ENCODE assay signal across 11 cellular contexts in genomic region chr7:27242046-27242579, GRCh38. TPM values are rescaled to one million over a fixed set of nuclear protein-coding genes. Genes with fewer than 3 reads are reported as not detected.
DNase-seq lines count a peak whose midpoint lies in the region; ATAC-seq, FAIRE-seq and TF ChIP-seq lines count a peak whose summit lies in the region.
"Had no signal": no experiment of that assay in that cellular context is flagged by ENCODE, and none has a peak within 500 bp of the region (broad histone marks: within the 10 kb centered on the region; RNA-seq: fewer than 3 reads in every experiment).

No MANE protein-coding gene starts in this region.

- peak overlapping the region; percentile 75 for H3K4me2 ChIP-seq in A549

- TF ChIP-seq EP300 in A549 (IDR thresholded peaks at IDR 0.05), result no peak

- H3K4me1 Mint-ChIP-seq in CD4-positive, alpha-beta memory T cell, result peaks cover 12 to 52% (median 32%) of the 10 kb centered on the region in 4 donors
- H3K4me1 Mint-ChIP-seq in activated naive CD8-positive, alpha-beta T cell treated with anti-CD3 and anti-CD28 coated beads, Interleukin-2, amount 50 U/mL, for 24 hours, result peaks cover 15% of the 10 kb centered on the region
- peaks cover 61% of the 10 kb centered on the region for H3K4me1 Mint-ChIP-seq in nephron progenitor cell

- H3K4me1 ChIP-seq in A549, result 0 out of 3 replicates have a peak, but pooled peaks cover 2% of the 10 kb centered on the region
- peaks cover 9% of the 10 kb centered on the region for H3K4me1 ChIP-seq in CD4-positive, alpha-beta memory T cell (ENCODE audit: insufficient read depth, low read length)

- no peak for TF ChIP-seq POLR2A in A549 (IDR thresholded peaks at IDR 0.05; ENCODE audit: low read length)

- H3K27ac ChIP-seq in A549, result no peak overlapping the region
- no peak overlapping the region for H3K27ac ChIP-seq in CD4-positive, alpha-beta memory T cell (ENCODE audit: low read depth, low read length)
- H3K27ac ChIP-seq: Peyer's patch had no signal

- H3K4me3 Mint-ChIP-seq in CD4-positive, alpha-beta memory T cell, result peak overlapping the region in 7 of 8 donors; percentile 46 to 79 (median 69)
- peak overlapping the region; percentile 67 for H3K4me3 Mint-ChIP-seq in activated naive CD8-positive, alpha-beta T cell treated with anti-CD3 and anti-CD28 coated beads, Interleukin-2, amount 50 U/mL, for 24 hours
- peak overlapping the region; percentile 85 for H3K4me3 Mint-ChIP-seq in nephron progenitor cell

- 87% methylated on average over 16 of the region's 16 CpGs for WGBS in A549 (ENCODE audit: missing lambda C conversion rate)

- peak overlapping the region in 4 of 7 donors; percentile 67 to 81 (median 72) for H3K27ac Mint-ChIP-seq in CD4-positive, alpha-beta memory T cell
- H3K27ac Mint-ChIP-seq in activated naive CD8-positive, alpha-beta T cell treated with anti-CD3 and anti-CD28 coated beads, Interleukin-2, amount 50 U/mL, for 24 hours, result peak overlapping the region; percentile 66
- H3K27ac Mint-ChIP-seq in nephron progenitor cell, result no peak overlapping the region

- no peaks in the 10 kb centered on the region for H3K36me3 ChIP-seq in CD4-positive, alpha-beta memory T cell (ENCODE audit: insufficient read depth, low read length)
- H3K36me3 ChIP-seq: Peyer's patch had no signal

- POLR2A ChIA-PET in A549 (lab: Yijun Ruan, JAX), result no interaction called here
- POLR2A ChIA-PET in CD4-positive, alpha-beta memory T cell (lab: Charles Lee; ENCODE audit: partially characterized antibody), result no interaction called here

- peaks cover 0 to 7% (median 0%) of the 10 kb centered on the region in 8 donors for H3K9me3 Mint-ChIP-seq in CD4-positive, alpha-beta memory T cell
- no peaks in the 10 kb centered on the region for H3K9me3 Mint-ChIP-seq in activated naive CD8-positive, alpha-beta T cell treated with anti-CD3 and anti-CD28 coated beads, Interleukin-2, amount 50 U/mL, for 24 hours
- no peaks in the 10 kb centered on the region for H3K9me3 Mint-ChIP-seq in nephron progenitor cell

- intact Hi-C loops in CD4-positive, alpha-beta memory T cell (cut with micrococcal nuclease), result no loop called here

- no peaks in the 10 kb centered on the region for H3K9me3 ChIP-seq in A549
- H3K9me3 ChIP-seq in CD4-positive, alpha-beta memory T cell (ENCODE audit: control insufficient read depth in 1 of 2, low read length in 2 of 2), result no peaks in the 10 kb centered on the region
- H3K9me3 ChIP-seq: Peyer's patch had no signal

- no peak for TF ChIP-seq CTCF in A549 (IDR thresholded peaks at IDR 0.05)
- no peak for TF ChIP-seq CTCF in nephron progenitor cell (IDR thresholded peaks at IDR 0.05)

- CTCF ChIA-PET in A549 (lab: Yijun Ruan, JAX), result interaction anchor here (0.7 to 1.5 kb wide), 7 partner anchors 15 to 597 kb away, joined by 3 to 5 read pairs (median 3); no protein-coding TSS in a partner anchor
- CTCF ChIA-PET in CD4-positive, alpha-beta memory T cell (lab: Charles Lee; ENCODE audit: partially characterized antibody), result interaction anchor here (0.7 kb wide), 1 partner anchor 18 kb away, joined by 3 read pairs; no protein-coding TSS in a partner anchor

- no peak for DNase-seq in A549 (ENCODE audit: low read depth in 1 of 2, low spot score in 1 of 2)
- no peak for DNase-seq in CD4-positive, alpha-beta memory T cell
- no peak for DNase-seq in activated naive CD8-positive, alpha-beta T cell treated with anti-CD3 and anti-CD28 coated beads, Interleukin-2, amount 50 U/mL, for 24 hours
- no peak for DNase-seq in nephron progenitor cell
- no peak for DNase-seq in HTR-8/SVneo (ENCODE audit: insufficient read length, low spot score)
- DNase-seq in hypothalamus (lab: John Stamatoyannopoulos, UW), result no peak
- DNase-seq: activated naive CD4-positive, alpha-beta T cell; Peyer's patch had no signal

- no peak for TF ChIP-seq RAD21 in A549 (conservative IDR thresholded peaks at IDR 0.05 in 1 of 2, IDR thresholded peaks at IDR 0.05 in 1 of 2)

- peaks cover 0 to 3% of the 10 kb centered on the region in 2 donors for H3K36me3 Mint-ChIP-seq in CD4-positive, alpha-beta memory T cell
- no peaks in the 10 kb centered on the region for H3K36me3 Mint-ChIP-seq in activated naive CD8-positive, alpha-beta T cell treated with anti-CD3 and anti-CD28 coated beads, Interleukin-2, amount 50 U/mL, for 24 hours (ENCODE audit: low read depth)
- H3K36me3 Mint-ChIP-seq in nephron progenitor cell (ENCODE audit: low read depth), result no peaks in the 10 kb centered on the region

- peak overlapping the region; percentile 47 for H3K4me3 ChIP-seq in A549
- no peak overlapping the region for H3K4me3 ChIP-seq in CD4-positive, alpha-beta memory T cell (ENCODE audit: low read length in 2 of 2)

- peaks cover 41% of the 10 kb centered on the region for H3K27me3 ChIP-seq in CD4-positive, alpha-beta memory T cell (ENCODE audit: insufficient read depth, low read length)

- H3K27me3 Mint-ChIP-seq in CD4-positive, alpha-beta memory T cell, result peaks cover 57 to 65% of the 10 kb centered on the region in 2 donors
- peaks cover 88% of the 10 kb centered on the region for H3K27me3 Mint-ChIP-seq in activated naive CD8-positive, alpha-beta T cell treated with anti-CD3 and anti-CD28 coated beads, Interleukin-2, amount 50 U/mL, for 24 hours
- H3K27me3 Mint-ChIP-seq in nephron progenitor cell (ENCODE audit: low read depth, poor library complexity), result peaks cover 95% of the 10 kb centered on the region

- ATAC-seq in A549 (no peak), HG03045 (IDR thresholded peaks at IDR 0.05; ENCODE audit: unreplicated experiment) (no peak), HG03039 (IDR thresholded peaks at IDR 0.05; ENCODE audit: unreplicated experiment) (no peak)
- ATAC-seq in activated naive CD8-positive, alpha-beta T cell treated with anti-CD3 and anti-CD28 coated beads, Interleukin-2, amount 50 U/mL, for 24 hours, result no peak

- FAIRE-seq in A549 (lab: Jason Lieb, UNC) (no peak), HTR-8/SVneo (lab: Jason Lieb, UNC) (no peak)

TF ChIP-seq in A549, 52 proteins besides CTCF, POLR2A, EP300 and RAD21:
- TF ChIP-seq MAFK (IDR thresholded peaks at IDR 0.05; ENCODE audit: partially characterized antibody), result no peak
- no peak for TF ChIP-seq FOSB (CRISPR knock-in tag; IDR thresholded peaks at IDR 0.05)
- TF ChIP-seq KDM1A (IDR thresholded peaks at IDR 0.05; ENCODE audit: low read depth), result no peak
- TF ChIP-seq FOSL2 (IDR thresholded peaks at IDR 0.05), result no peak
- TF ChIP-seq FOSL2 (CRISPR knock-in tag; IDR thresholded peaks at IDR 0.05), result no peak
- no peak for TF ChIP-seq MAX (IDR thresholded peaks at IDR 0.05)
- TF ChIP-seq HES2 (IDR thresholded peaks at IDR 0.05), result no peak
TF ChIP-seq in A549: peak in this region for 0.

RNA-seq across cellular contexts. Expression of gene EVX1, which starts 0.5 kb away (rescaled TPM):
- polyA plus RNA-seq in A549 (2011; rRNA removed) (0.05 and 0.07 TPM in 2 replicates), A549 (2017; fragmentation: RNase III; extraction: RNeasy Plus Mini Kit Qiagen cat#74134 plus additional on column Dnase treatment) (0.08 to 0.09 TPM in 2 of 3 replicates, not detected in the other)
- 0.03 and 0.05 TPM in 2 replicates for polyA plus RNA-seq in A549 (2012; cell fraction: cytosol; rRNA removed)
- 0.26 and 0.30 TPM in 2 replicates for polyA plus RNA-seq in A549 (2012; cell fraction: nucleus; rRNA removed)
- polyA minus RNA-seq in A549 (2011; rRNA and poly(A)+ RNA removed), result 0.17 TPM in 1 of 2 replicates, not detected in the other
- total RNA-seq in CD4-positive, alpha-beta memory T cell, result not detected
- not detected for polyA plus RNA-seq in CD4-positive, alpha-beta memory T cell
- total RNA-seq: HT-29, Peyer's patch had no signal

RNA-seq across cellular contexts. Expression of gene HOXA13, which starts 42.2 kb away (rescaled TPM):
- polyA plus RNA-seq in A549 (2011; rRNA removed), result 2.2 TPM in 2 replicates
- polyA plus RNA-seq in A549 (2012; cell fraction: cytosol; rRNA removed), result 0.74 and 0.88 TPM in 2 replicates
- polyA plus RNA-seq in A549 (2012; cell fraction: nucleus; rRNA removed), result 0.37 and 0.42 TPM in 2 replicates
- polyA plus RNA-seq in A549 (2017; fragmentation: RNase III; extraction: RNeasy Plus Mini Kit Qiagen cat#74134 plus additional on column Dnase treatment), result 2.3 to 2.7 TPM (median 2.4 TPM) in 3 replicates
- 0.83 and 1.1 TPM in 2 replicates for polyA minus RNA-seq in A549 (2011; rRNA and poly(A)+ RNA removed)
- total RNA-seq in CD4-positive, alpha-beta memory T cell, result not detected
- polyA plus RNA-seq in CD4-positive, alpha-beta memory T cell, result not detected
- total RNA-seq: Peyer's patch had no signal

RNA-seq across cellular contexts. Expression of gene HOXA11, which starts 57.1 kb away (rescaled TPM):
- polyA plus RNA-seq in A549 (2011; rRNA removed), result 0.68 and 0.69 TPM in 2 replicates
- polyA plus RNA-seq in A549 (2012; cell fraction: cytosol; rRNA removed), result 0.52 and 0.73 TPM in 2 replicates
- 0.36 and 0.40 TPM in 2 replicates for polyA plus RNA-seq in A549 (2012; cell fraction: nucleus; rRNA removed)
- 0.59 to 0.84 TPM (median 0.61 TPM) in 3 replicates for polyA plus RNA-seq in A549 (2017; fragmentation: RNase III; extraction: RNeasy Plus Mini Kit Qiagen cat#74134 plus additional on column Dnase treatment)
- 0.25 and 0.44 TPM in 2 replicates for polyA minus RNA-seq in A549 (2011; rRNA and poly(A)+ RNA removed)
- not detected for total RNA-seq in CD4-positive, alpha-beta memory T cell
- not detected for polyA plus RNA-seq in CD4-positive, alpha-beta memory T cell
- total RNA-seq: Peyer's patch had no signal
